13 cellular contexts compared by ENCODE assay signal in the genomic region with DNA sequence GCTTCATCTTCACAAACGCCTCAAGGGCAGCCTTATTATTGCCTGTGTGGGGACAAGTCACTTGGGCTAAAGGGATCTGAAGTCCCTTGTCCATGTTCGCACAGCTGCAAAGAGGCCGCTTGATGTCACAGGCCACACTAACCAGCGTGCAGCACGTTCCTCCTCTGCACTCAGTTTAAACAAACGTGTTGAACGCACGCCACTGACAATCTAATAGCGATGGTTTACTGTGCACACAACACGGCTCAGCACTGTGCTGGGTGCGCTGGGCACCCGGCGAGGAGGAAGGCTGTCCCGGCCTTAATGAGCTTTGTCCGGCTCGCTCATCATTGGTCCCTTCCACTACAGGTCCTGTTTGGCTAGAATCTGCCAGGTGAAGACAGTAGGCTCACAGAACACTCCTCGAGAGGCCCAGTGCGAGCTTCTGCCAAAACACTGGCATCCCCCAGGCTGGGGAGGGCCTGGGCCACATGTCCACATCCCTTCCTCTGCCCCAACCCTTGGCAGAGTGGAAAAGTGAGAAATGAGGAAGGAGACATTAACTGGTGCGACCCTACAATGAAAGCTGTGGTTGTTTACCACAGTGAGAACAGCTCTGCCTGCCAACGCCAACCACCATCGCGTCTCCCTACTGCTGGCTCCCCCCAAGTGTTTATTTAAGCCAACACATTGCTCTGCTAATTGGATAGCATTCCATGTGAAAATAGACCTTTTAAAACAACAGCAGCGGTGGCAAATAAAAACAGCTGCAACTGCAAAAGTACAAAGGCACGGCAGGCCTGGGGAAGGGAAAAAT.
DNase-seq lines count a peak whose midpoint lies in the region; ATAC-seq, FAIRE-seq and TF ChIP-seq lines count a peak whose summit lies in the region.
"Had no signal": no experiment of that assay in that cellular context is flagged by ENCODE, and none has a peak within 500 bp of the region (broad histone marks: within the 10 kb centered on the region; RNA-seq: fewer than 3 reads in every experiment).

No MANE protein-coding gene starts in this region.

- H2AFZ ChIP-seq in GM12878 (ENCODE audit: control insufficient read depth, low read depth, low read length), result no peak overlapping the region

- CTCF ChIA-PET in GM12878 (lab: Yijun Ruan, JAX), result no interaction called here

- no peaks in the 10 kb centered on the region for H4K20me1 ChIP-seq in GM12878 (ENCODE audit: control insufficient read depth, insufficient read depth)

- no TSS peak for BruUV-seq in GM12878 (replicated peaks; lab: Mats Ljungman, UMichigan)

- intact Hi-C loops in GM12878 (cut with micrococcal nuclease; ENCODE audit: unreplicated experiment), result no loop called here

- H3K27me3 ChIP-seq in GM12878 (replicated peaks in 1 of 2; ENCODE audit: control insufficient read depth in 2 of 2, insufficient read depth in 2 of 2, low read length in 1 of 2), result no peaks in the 10 kb centered on the region

- no peaks in the 10 kb centered on the region for H3K9me3 ChIP-seq in GM12878 (replicated peaks; ENCODE audit: control insufficient read depth, insufficient read depth, low read length)
- H3K9me3 ChIP-seq: lower lobe of right lung had no signal

- H3K27ac ChIP-seq in GM12878 (ENCODE audit: control insufficient read depth, insufficient read depth), result no peak overlapping the region
- H3K27ac ChIP-seq: KMS-11, lower lobe of right lung had no signal

- RAD21 ChIA-PET in GM12878 (lab: Charles Lee; ENCODE audit: unreplicated experiment), result no interaction called here

- H3K9ac ChIP-seq in GM12878 (ENCODE audit: control insufficient read depth, insufficient read depth, low read length), result no peak overlapping the region
- H3K9ac ChIP-seq: KMS-11 had no signal

- no peak overlapping the region for H3K4me2 ChIP-seq in GM12878 (ENCODE audit: control insufficient read depth, insufficient read depth)
- H3K4me2 ChIP-seq: KMS-11, smooth muscle cell had no signal

- no peaks in the 10 kb centered on the region for H3K4me1 ChIP-seq in GM12878 (ENCODE audit: control insufficient read depth, insufficient read depth, low read length)
- H3K4me1 ChIP-seq: lower lobe of right lung had no signal

- no peak for TF ChIP-seq RAD21 in GM12878 (IDR thresholded peaks at IDR 0.05; ENCODE audit: insufficient read depth, low read depth, low read length)

- no peaks in the 10 kb centered on the region for H3K79me2 ChIP-seq in GM12878 (ENCODE audit: control insufficient read depth, insufficient read depth, low read length)

- 93% methylated on average over 24 of the region's 24 CpGs for WGBS in GM12878 (ENCODE audit: insufficient coverage, insufficient replicate concordance, low lambda C conversion rate, missing lambda C conversion rate)

- H3K4me3 ChIP-seq in GM12878, result no peak overlapping the region
- H3K4me3 ChIP-seq: lower lobe of right lung, smooth muscle cell had no signal

- H3K36me3 ChIP-seq in GM12878 (ENCODE audit: control insufficient read depth in 2 of 2, insufficient read depth in 2 of 2, low read length in 1 of 2), result peaks cover 0 to 7% of the 10 kb centered on the region in 2 experiments; a peak in 3 of 4 replicates

- no peak for FAIRE-seq in GM12878 (lab: Jason Lieb, UNC)
- FAIRE-seq: colon had no signal

- DNase-seq in LHCN-M2 (ENCODE audit: low read depth) (peak; percentile 71), NCI-H2196 treated with DMSO at 0.1 percent for 48 hours (lab: John Stamatoyannopoulos, UW; ENCODE audit: unreplicated experiment) (peak; percentile 48), GM12878 (ENCODE audit: low read depth, low spot score) (no peak), nucleus accumbens (lab: John Stamatoyannopoulos, UW) (peak in 34 of 56 donors; percentile 3 to 61 (median 29)), HPDE6-E6E7 (ENCODE audit: extremely low spot score) (no peak), NCI-H1930 (lab: John Stamatoyannopoulos, UW) (no peak), NOMO-1 treated with DMSO at 0.1 percent for 48 hours (lab: John Stamatoyannopoulos, UW; ENCODE audit: unreplicated experiment) (no peak)
- DNase-seq: activated naive CD4-positive, alpha-beta T cell treated with anti-CD3 and anti-CD28 coated beads, Interleukin-2, amount 10 ng/mL, durations not matched to agents 7 days and 5 days; CD4-positive, alpha-beta memory T cell; lower lobe of right lung had no signal

- TF ChIP-seq POLR2A in GM12878 (IDR thresholded peaks at IDR 0.05; ENCODE audit: low read depth, low read length), result no peak

- in situ Hi-C loops in GM12878 (cut with MboI), result no loop called here

- SMC1A ChIA-PET in GM12878 (lab: Charles Lee; ENCODE audit: uncharacterized antibody, unreplicated experiment), result interaction anchor here (0.8 kb wide), 1 partner anchor 9 kb away, joined by 3 read pairs; no protein-coding TSS in a partner anchor

- TF ChIP-seq EP300 in GM12878 (IDR thresholded peaks at IDR 0.05; ENCODE audit: borderline replicate concordance in 1 of 2, control insufficient read depth in 1 of 2, low read depth in 2 of 2, low read length in 2 of 2), result no peak

- no peak for TF ChIP-seq CTCF in GM12878 (IDR thresholded peaks at IDR 0.05 in 2 of 3, conservative IDR thresholded peaks at IDR 0.05 in 1 of 3; ENCODE audit: control insufficient read depth in 2 of 3, extremely low read depth in 1 of 3, insufficient read depth in 1 of 3, low read depth in 3 of 3, low read length in 3 of 3)

- POLR2A ChIA-PET in GM12878 (lab: Charles Lee), result no interaction called here

- ATAC-seq in GM12878, result no peak
- ATAC-seq: lower lobe of right lung had no signal

TF ChIP-seq in GM12878, 131 proteins besides CTCF, POLR2A, EP300 and RAD21 (continues in another document):
- TF ChIP-seq, protein P1, sequence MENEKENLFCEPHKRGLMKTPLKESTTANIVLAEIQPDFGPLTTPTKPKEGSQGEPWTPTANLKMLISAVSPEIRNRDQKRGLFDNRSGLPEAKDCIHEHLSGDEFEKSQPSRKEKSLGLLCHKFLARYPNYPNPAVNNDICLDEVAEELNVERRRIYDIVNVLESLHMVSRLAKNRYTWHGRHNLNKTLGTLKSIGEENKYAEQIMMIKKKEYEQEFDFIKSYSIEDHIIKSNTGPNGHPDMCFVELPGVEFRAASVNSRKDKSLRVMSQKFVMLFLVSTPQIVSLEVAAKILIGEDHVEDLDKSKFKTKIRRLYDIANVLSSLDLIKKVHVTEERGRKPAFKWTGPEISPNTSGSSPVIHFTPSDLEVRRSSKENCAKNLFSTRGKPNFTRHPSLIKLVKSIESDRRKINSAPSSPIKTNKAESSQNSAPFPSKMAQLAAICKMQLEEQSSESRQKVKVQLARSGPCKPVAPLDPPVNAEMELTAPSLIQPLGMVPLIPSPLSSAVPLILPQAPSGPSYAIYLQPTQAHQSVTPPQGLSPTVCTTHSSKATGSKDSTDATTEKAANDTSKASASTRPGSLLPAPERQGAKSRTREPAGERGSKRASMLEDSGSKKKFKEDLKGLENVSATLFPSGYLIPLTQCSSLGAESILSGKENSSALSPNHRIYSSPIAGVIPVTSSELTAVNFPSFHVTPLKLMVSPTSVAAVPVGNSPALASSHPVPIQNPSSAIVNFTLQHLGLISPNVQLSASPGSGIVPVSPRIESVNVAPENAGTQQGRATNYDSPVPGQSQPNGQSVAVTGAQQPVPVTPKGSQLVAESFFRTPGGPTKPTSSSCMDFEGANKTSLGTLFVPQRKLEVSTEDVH (IDR thresholded peaks at IDR 0.05; ENCODE audit: low read depth, partially characterized antibody), result no peak
- TF ChIP-seq FOXM1 (IDR thresholded peaks at IDR 0.05; ENCODE audit: low read depth, low read length), result no peak
- TF ChIP-seq TCF3 (IDR thresholded peaks at IDR 0.05; ENCODE audit: borderline replicate concordance, insufficient read depth, low read depth, low read length), result 0 out of 2 replicates have a peak, but pooled peaks have one; percentile 59
- TF ChIP-seq SUPT20H (IDR thresholded peaks at IDR 0.05; ENCODE audit: borderline replicate concordance, control insufficient read depth, low read depth, low read length), result no peak
- TF ChIP-seq MEF2A (IDR thresholded peaks at IDR 0.05; ENCODE audit: insufficient read depth, low read depth, low read length), result no peak
- TF ChIP-seq, protein P2, sequence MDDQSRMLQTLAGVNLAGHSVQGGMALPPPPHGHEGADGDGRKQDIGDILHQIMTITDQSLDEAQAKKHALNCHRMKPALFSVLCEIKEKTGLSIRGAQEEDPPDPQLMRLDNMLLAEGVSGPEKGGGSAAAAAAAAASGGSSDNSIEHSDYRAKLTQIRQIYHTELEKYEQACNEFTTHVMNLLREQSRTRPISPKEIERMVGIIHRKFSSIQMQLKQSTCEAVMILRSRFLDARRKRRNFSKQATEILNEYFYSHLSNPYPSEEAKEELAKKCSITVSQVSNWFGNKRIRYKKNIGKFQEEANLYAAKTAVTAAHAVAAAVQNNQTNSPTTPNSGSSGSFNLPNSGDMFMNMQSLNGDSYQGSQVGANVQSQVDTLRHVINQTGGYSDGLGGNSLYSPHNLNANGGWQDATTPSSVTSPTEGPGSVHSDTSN (IDR thresholded peaks at IDR 0.05; ENCODE audit: insufficient replicate concordance, low read depth, low read length), result peak; percentile 54
- TF ChIP-seq SREBF2 (IDR thresholded peaks at IDR 0.05; ENCODE audit: low read length), result no peak
- no peak for TF ChIP-seq CBX3 (IDR thresholded peaks at IDR 0.05; ENCODE audit: borderline replicate concordance, low read depth)
- no peak for TF ChIP-seq EED (IDR thresholded peaks at IDR 0.05; ENCODE audit: low read depth)
- no peak for TF ChIP-seq SMARCA5 (IDR thresholded peaks at IDR 0.05)
- TF ChIP-seq, protein P3, sequence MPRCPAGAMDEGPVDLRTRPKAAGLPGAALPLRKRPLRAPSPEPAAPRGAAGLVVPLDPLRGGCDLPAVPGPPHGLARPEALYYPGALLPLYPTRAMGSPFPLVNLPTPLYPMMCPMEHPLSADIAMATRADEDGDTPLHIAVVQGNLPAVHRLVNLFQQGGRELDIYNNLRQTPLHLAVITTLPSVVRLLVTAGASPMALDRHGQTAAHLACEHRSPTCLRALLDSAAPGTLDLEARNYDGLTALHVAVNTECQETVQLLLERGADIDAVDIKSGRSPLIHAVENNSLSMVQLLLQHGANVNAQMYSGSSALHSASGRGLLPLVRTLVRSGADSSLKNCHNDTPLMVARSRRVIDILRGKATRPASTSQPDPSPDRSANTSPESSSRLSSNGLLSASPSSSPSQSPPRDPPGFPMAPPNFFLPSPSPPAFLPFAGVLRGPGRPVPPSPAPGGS (IDR thresholded peaks at IDR 0.05; ENCODE audit: borderline replicate concordance, insufficient read depth, low read depth, low read length, poor library complexity, severe bottlenecking), result peak; percentile 96
- TF ChIP-seq TAF1 (IDR thresholded peaks at IDR 0.05; ENCODE audit: borderline replicate concordance, low read depth, low read length), result no peak

Comparison
In these comparisons a context has a peak if more than half of its experiments do, and no peak if none do; other contexts are left out.
1. DNase-seq: peak in LHCN-M2 (single experiment), NCI-H2196 treated with DMSO at 0.1 percent for 48 hours (single experiment) and nucleus accumbens (34 of 56); none in GM12878 (single experiment), HPDE6-E6E7 (single experiment), NCI-H1930 (0 of 2) and NOMO-1 treated with DMSO at 0.1 percent for 48 hours (single experiment).